ENCODE assay signal across 1 cellular context in genomic region chr15:76335129-76335850, GRCh38.
A peak's percentile ranks its signal among the peaks of the same experiment; 100 is the strongest.
TF ChIP-seq lines count a peak whose summit lies in the region.

No MANE protein-coding gene starts in this region.

TF ChIP-seq in HepG2, 621 proteins besides CTCF, POLR2A, EP300 and RAD21 (continued from another document):
- TF ChIP-seq ATF6 (CRISPR knock-in tag; conservative IDR thresholded peaks at IDR 0.05) (no peak), GLMP (CRISPR knock-in tag; IDR thresholded peaks at IDR 0.05; ENCODE audit: borderline replicate concordance) (no peak), GTF2F1 (IDR thresholded peaks at IDR 0.05; ENCODE audit: low read length) (no peak), MAFF (IDR thresholded peaks at IDR 0.05; ENCODE audit: low read depth, low read length) (no peak), ZFP36 (IDR thresholded peaks at IDR 0.05; ENCODE audit: borderline replicate concordance, low read depth, low read length, partially characterized antibody) (no peak), RARG (CRISPR knock-in tag; IDR thresholded peaks at IDR 0.05; ENCODE audit: low read depth) (no peak), SMARCE1 (IDR thresholded peaks at IDR 0.05; ENCODE audit: borderline replicate concordance) (no peak), AGO1 (IDR thresholded peaks at IDR 0.05; ENCODE audit: low read depth, low read length, poor library complexity, severe bottlenecking) (peak; percentile 38), HOXA9 (CRISPR knock-in tag; IDR thresholded peaks at IDR 0.05; ENCODE audit: borderline replicate concordance) (no peak), ATF7-NPFF (CRISPR knock-in tag; IDR thresholded peaks at IDR 0.05; ENCODE audit: low read depth) (no peak), ZMAT3 (CRISPR knock-in tag; conservative IDR thresholded peaks at IDR 0.05) (no peak), HOXA7 (CRISPR knock-in tag; IDR thresholded peaks at IDR 0.05) (no peak), MBNL3 (CRISPR knock-in tag; conservative IDR thresholded peaks at IDR 0.05) (no peak), GFI1 (CRISPR knock-in tag; IDR thresholded peaks at IDR 0.05; ENCODE audit: borderline replicate concordance) (no peak), CEBPZ (IDR thresholded peaks at IDR 0.05; ENCODE audit: low read length) (no peak), POLR2G (IDR thresholded peaks at IDR 0.05; ENCODE audit: low read depth, low read length) (no peak), AGO2 (optimal IDR thresholded peaks at IDR 0.05; ENCODE audit: low read depth, low read length) (no peak), KDM2A (CRISPR knock-in tag; IDR thresholded peaks at IDR 0.05; ENCODE audit: borderline replicate concordance, low read depth) (no peak), ATF1 (CRISPR knock-in tag; IDR thresholded peaks at IDR 0.05) (no peak), ZBTB34 (CRISPR knock-in tag; IDR thresholded peaks at IDR 0.05) (no peak), MTF1 (CRISPR knock-in tag; IDR thresholded peaks at IDR 0.05) (no peak), ZNF224 (CRISPR knock-in tag; IDR thresholded peaks at IDR 0.05) (no peak), SETDB1 (CRISPR knock-in tag; IDR thresholded peaks at IDR 0.05; ENCODE audit: borderline replicate concordance) (no peak), ZNF652 (CRISPR knock-in tag; IDR thresholded peaks at IDR 0.05; ENCODE audit: borderline replicate concordance, low read depth) (no peak), ZNF770 (CRISPR knock-in tag; IDR thresholded peaks at IDR 0.05) (no peak), CHD4 (IDR thresholded peaks at IDR 0.05; ENCODE audit: borderline replicate concordance, low read length) (no peak), ZNF709 (CRISPR knock-in tag; IDR thresholded peaks at IDR 0.05) (no peak), FOXC1 (CRISPR knock-in tag; IDR thresholded peaks at IDR 0.05; ENCODE audit: borderline replicate concordance) (no peak), KLF16 (CRISPR knock-in tag; IDR thresholded peaks at IDR 0.05) (0 out of 4 replicates have a peak, but pooled peaks of 1 of the 2 experiments have one; percentile 9), ZFAT (CRISPR knock-in tag; conservative IDR thresholded peaks at IDR 0.05) (no peak), NR0B2 (CRISPR knock-in tag; IDR thresholded peaks at IDR 0.05) (no peak), RBAK (CRISPR knock-in tag; IDR thresholded peaks at IDR 0.05) (no peak), ZBTB33 (CRISPR knock-in tag; IDR thresholded peaks at IDR 0.05) (peak; percentile 81), YY1 (IDR thresholded peaks at IDR 0.05; ENCODE audit: insufficient read depth, insufficient replicate concordance, low read depth, low read length) (no peak), SRSF4 (IDR thresholded peaks at IDR 0.05; ENCODE audit: low read depth, low read length, poor library complexity, severe bottlenecking) (no peak)
